14 cellular contexts compared by ENCODE assay signal in the genomic region with DNA sequence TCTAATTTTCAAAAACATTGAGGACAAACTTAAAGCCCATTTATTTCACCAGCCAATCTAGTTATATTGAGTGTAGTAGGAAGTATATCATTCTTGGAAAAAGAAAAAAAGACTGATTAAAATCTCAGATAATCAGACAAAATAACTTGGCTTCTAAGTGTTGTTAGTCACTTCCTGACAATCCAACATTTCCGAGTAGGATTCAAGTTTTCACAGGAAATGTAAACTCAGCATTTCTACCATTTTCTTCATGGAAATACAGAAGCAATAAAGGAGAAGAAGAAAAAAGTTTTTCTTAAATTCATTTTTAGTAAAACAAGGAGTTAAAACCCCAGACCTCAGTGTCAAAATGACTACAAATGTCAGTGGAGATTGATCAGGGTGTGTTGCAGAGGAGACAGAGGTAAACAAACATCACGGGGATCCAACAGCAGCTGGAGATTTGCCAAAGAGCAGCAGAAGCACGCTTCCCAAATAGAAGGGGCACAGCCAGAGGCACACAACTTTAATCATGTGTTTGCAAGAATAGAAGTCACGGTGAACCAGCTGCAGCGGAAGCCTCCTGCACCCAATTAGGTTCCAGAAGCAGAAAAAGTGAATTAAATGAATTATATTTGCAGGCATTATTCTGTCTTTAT.
DNase-seq lines count a peak whose midpoint lies in the region; ATAC-seq, FAIRE-seq and TF ChIP-seq lines count a peak whose summit lies in the region.
"Had no signal": no experiment of that assay in that cellular context is flagged by ENCODE, and none has a peak within 500 bp of the region (broad histone marks: within the 10 kb centered on the region; RNA-seq: fewer than 3 reads in every experiment).

No MANE protein-coding gene starts in this region.

- DNase-seq in DMS153 (lab: John Stamatoyannopoulos, UW) (peak; percentile 19), NCI-H1092 treated with DMSO at 0.1 percent for 48 hours (lab: John Stamatoyannopoulos, UW) (peak; percentile 47), RCC 7860 (ENCODE audit: low spot score) (no peak), fibroblast of mammary gland (ENCODE audit: low read depth) (peak; percentile 45), epidermal melanocyte (ENCODE audit: insufficient read length, low spot score) (no peak)
- DNase-seq: activated CD4-positive, alpha-beta T cell treated with anti-CD3 and anti-CD28 coated beads for 36 hours; activated naive CD4-positive, alpha-beta T cell treated with anti-CD3 and anti-CD28 coated beads, Interleukin-2, amount 50 U/mL, for 16 hours; Caco-2; naive B cell; RPMI8226 had no signal

- ATAC-seq in GM19397 (IDR thresholded peaks at IDR 0.05; ENCODE audit: unreplicated experiment) = no peak
- ATAC-seq in GM18511 (IDR thresholded peaks at IDR 0.05; ENCODE audit: unreplicated experiment) = no peak
- no peak for ATAC-seq in GM19023 (IDR thresholded peaks at IDR 0.05; ENCODE audit: unreplicated experiment)
- ATAC-seq: activated CD4-positive, alpha-beta T cell treated with anti-CD3 and anti-CD28 coated beads for 36 hours; stimulated activated effector memory CD8-positive, alpha-beta T cell treated with anti-CD3 and anti-CD28 coated beads, Interleukin-12 subunit alpha, Interleukin-12 subunit beta, amount 100 ng/mL, for 72 hours had no signal

- no peak overlapping the region for H3K4me3 ChIP-seq in fibroblast of mammary gland (ENCODE audit: control insufficient read depth, low read depth, low read length)

- TF ChIP-seq CTCF in fibroblast of mammary gland (conservative IDR thresholded peaks at IDR 0.05; ENCODE audit: control insufficient read depth, insufficient read depth, low read depth, low read length) = no peak

- peak; percentile 85 for FAIRE-seq in RCC 7860 (lab: Jason Lieb, UNC)

Comparison
In these comparisons a context has a peak if more than half of its experiments do, and no peak if none do; other contexts are left out.
1. DNase-seq: peak in DMS153 (single experiment), NCI-H1092 treated with DMSO at 0.1 percent for 48 hours (single experiment) and fibroblast of mammary gland (single experiment); none in RCC 7860 (single experiment) and epidermal melanocyte (single experiment).